Comparison of ENCODE assay signal across 11 cellular contexts in the genomic region with DNA sequence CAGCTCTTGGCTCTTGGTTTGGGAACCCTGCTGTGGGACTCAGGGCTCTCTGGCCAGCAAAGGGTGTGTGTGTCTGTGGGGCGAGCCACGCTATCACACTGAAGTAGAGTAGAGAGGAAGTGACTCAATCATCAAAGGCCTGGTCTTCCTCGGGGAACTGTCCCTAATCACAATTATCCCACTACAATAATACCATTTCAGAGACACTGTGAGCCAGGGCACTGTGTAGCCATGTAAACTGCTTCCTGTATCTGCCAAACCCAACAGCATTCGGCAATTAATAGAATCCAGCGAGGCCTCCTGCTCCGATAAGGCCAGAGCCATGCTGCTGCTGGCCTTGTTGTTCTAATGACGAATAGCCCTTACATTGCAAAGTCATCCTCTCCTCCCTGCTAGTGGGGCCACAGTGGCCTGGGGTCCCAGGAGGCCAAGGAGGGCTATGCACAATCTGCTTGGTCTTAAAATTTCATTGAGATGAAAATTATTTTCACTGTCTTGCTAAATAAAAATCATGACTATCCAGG. TPM values are rescaled to one million over a fixed set of nuclear protein-coding genes. Genes with fewer than 3 reads are reported as not detected.
DNase-seq lines count a peak whose midpoint lies in the region; TF ChIP-seq lines count a peak whose summit lies in the region.
"Had no signal": no experiment of that assay in that cellular context is flagged by ENCODE, and none has a peak within 500 bp of the region (broad histone marks: within the 10 kb centered on the region; RNA-seq: fewer than 3 reads in every experiment).

No MANE protein-coding gene starts in this region.

- no peak overlapping the region for H2BK120ac ChIP-seq in neuronal stem cell (ENCODE audit: low read depth, low read length)

- peaks cover 21% of the 10 kb centered on the region for H3K4me1 Mint-ChIP-seq in endodermal cell
- H3K4me1 Mint-ChIP-seq: activated CD4-positive, alpha-beta T cell treated with anti-CD3 and anti-CD28 coated beads, Interleukin-2, amount 10 ng/mL, durations not matched to agents 24 days and 14 days had no signal

- H2BK15ac ChIP-seq in neuronal stem cell (ENCODE audit: low read length) = no peak overlapping the region

- peak in 1 of 2 donors; percentile 24 for TF ChIP-seq EP300 in tibial nerve (IDR thresholded peaks at IDR 0.05)

- no peak overlapping the region for H2BK5ac ChIP-seq in neuronal stem cell (ENCODE audit: low read length)

- H3K9ac ChIP-seq in endodermal cell (ENCODE audit: extremely low read depth, low read length, poor library complexity, severe bottlenecking) (no peak overlapping the region), neuronal stem cell (ENCODE audit: low read depth, low read length, poor library complexity) (no peak overlapping the region)

- H3K4me3 ChIP-seq in GM12865 (ENCODE audit: low read depth, low read length) (no peak overlapping the region), endodermal cell (ENCODE audit: low read length) (no peak overlapping the region), neuronal stem cell (ENCODE audit: low read length in 2 of 2) (no peak overlapping the region), tibial nerve (no peak overlapping the region)

- H2AK5ac ChIP-seq in neuronal stem cell (ENCODE audit: low read depth, low read length) = no peak overlapping the region

- no peaks in the 10 kb centered on the region for H3K27me3 Mint-ChIP-seq in endodermal cell (ENCODE audit: insufficient read depth)
- H3K27me3 Mint-ChIP-seq: activated CD4-positive, alpha-beta T cell treated with anti-CD3 and anti-CD28 coated beads, Interleukin-2, amount 10 ng/mL, durations not matched to agents 24 days and 14 days had no signal

- H3K4me3 Mint-ChIP-seq in endodermal cell = no peak overlapping the region
- H3K4me3 Mint-ChIP-seq: activated CD4-positive, alpha-beta T cell treated with anti-CD3 and anti-CD28 coated beads, Interleukin-2, amount 10 ng/mL, durations not matched to agents 24 days and 14 days had no signal

- H3K36me3 ChIP-seq in endodermal cell (ENCODE audit: control insufficient read depth, insufficient read depth, low read length) (no peaks in the 10 kb centered on the region), neuronal stem cell (replicated peaks in 1 of 2; ENCODE audit: control insufficient read depth in 2 of 2, insufficient read depth in 2 of 2, low read length in 2 of 2) (no peaks in the 10 kb centered on the region), tibial nerve (no peaks in the 10 kb centered on the region)

- H3K23ac ChIP-seq in neuronal stem cell (ENCODE audit: low read depth, low read length, poor library complexity) = no peak overlapping the region

- H3K4me1 ChIP-seq in endodermal cell (ENCODE audit: control insufficient read depth, insufficient read depth, low read length) (peaks cover 6% of the 10 kb centered on the region), neuronal stem cell (ENCODE audit: control insufficient read depth in 2 of 2, insufficient read depth in 1 of 2, low read depth in 1 of 2, low read length in 2 of 2) (no peaks in the 10 kb centered on the region), tibial nerve (peaks cover 0 to 34% (median 2%) of the 10 kb centered on the region in 4 donors)

- no peak overlapping the region for H4K8ac ChIP-seq in neuronal stem cell (ENCODE audit: low read depth, low read length)

- no peak overlapping the region for H3K14ac ChIP-seq in neuronal stem cell (ENCODE audit: low read length)

- H3K18ac ChIP-seq in neuronal stem cell (ENCODE audit: low read length) = no peak overlapping the region

- H3K9me3 ChIP-seq in endodermal cell (ENCODE audit: control insufficient read depth, low read length) (no peaks in the 10 kb centered on the region), neuronal stem cell (replicated peaks in 1 of 2; ENCODE audit: control insufficient read depth in 2 of 2, insufficient read depth in 1 of 2, low read depth in 1 of 2, low read length in 2 of 2) (no peaks in the 10 kb centered on the region), tibial nerve (no peaks in the 10 kb centered on the region)

- H2BK12ac ChIP-seq in neuronal stem cell (ENCODE audit: low read length) = no peak overlapping the region

- no peak overlapping the region for H3K27ac ChIP-seq in endodermal cell (ENCODE audit: low read depth, low read length)
- no peak overlapping the region for H3K27ac ChIP-seq in neuronal stem cell (replicated peaks; ENCODE audit: low read length)
- no peak overlapping the region for H3K27ac ChIP-seq in tibial nerve

- 95% methylated on average over 5 of the region's 7 CpGs; no CpG with 5 or more reads in 1 of the 2 experiments for WGBS in endodermal cell (ENCODE audit: insufficient coverage in 1 of 2, insufficient read length in 1 of 2), 2 experiments
- no CpG with 5 or more reads among the region's 7 CpGs for WGBS in neuronal stem cell (ENCODE audit: extremely low coverage in 2 of 2, insufficient read length in 2 of 2, insufficient replicate concordance in 1 of 2), 2 donors
- 27 to 34% methylated on average over 7 of the region's 7 CpGs for WGBS in tibial nerve, 2 donors

- no peak for TF ChIP-seq POLR2A in tibial nerve (IDR thresholded peaks at IDR 0.05)

- peak overlapping the region; percentile 84 for H3K27ac Mint-ChIP-seq in endodermal cell
- H3K27ac Mint-ChIP-seq: activated CD4-positive, alpha-beta T cell treated with anti-CD3 and anti-CD28 coated beads, Interleukin-2, amount 10 ng/mL, durations not matched to agents 24 days and 14 days had no signal

- H3K79me1 ChIP-seq in neuronal stem cell (ENCODE audit: low read depth, low read length) = no peaks in the 10 kb centered on the region

- no peaks in the 10 kb centered on the region for H3K36me3 Mint-ChIP-seq in endodermal cell (ENCODE audit: low read depth)

- H3K9me3 Mint-ChIP-seq in endodermal cell = no peaks in the 10 kb centered on the region
- H3K9me3 Mint-ChIP-seq: activated CD4-positive, alpha-beta T cell treated with anti-CD3 and anti-CD28 coated beads, Interleukin-2, amount 10 ng/mL, durations not matched to agents 24 days and 14 days had no signal

- no peaks in the 10 kb centered on the region for H3K27me3 ChIP-seq in endodermal cell (ENCODE audit: control insufficient read depth, insufficient read depth, low read length, poor library complexity, severe bottlenecking)
- H3K27me3 ChIP-seq in neuronal stem cell (ENCODE audit: control insufficient read depth in 3 of 3, insufficient read depth in 3 of 3, low read depth in 1 of 3, low read length in 3 of 3) = peaks cover 0 to 15% (median 0%) of the 10 kb centered on the region in 3 experiments
- no peaks in the 10 kb centered on the region for H3K27me3 ChIP-seq in tibial nerve

- DNase-seq in GM12865 (ENCODE audit: low read depth) (peak; percentile 32), MV-4-11 (lab: John Stamatoyannopoulos, UW) (peak; percentile 70), endodermal cell (no peak), neuronal stem cell (ENCODE audit: low spot score) (no peak), NCI-H2081 (lab: John Stamatoyannopoulos, UW) (no peak), tibial nerve (ENCODE audit: low spot score in 2 of 2) (no peak), NCI-H2196 treated with DMSO at 0.1 percent for 48 hours (lab: John Stamatoyannopoulos, UW; ENCODE audit: unreplicated experiment) (no peak), NCI-H526 treated with DMSO at 0.1 percent for 48 hours (lab: John Stamatoyannopoulos, UW) (no peak)
- DNase-seq: activated CD4-positive, alpha-beta T cell treated with anti-CD3 and anti-CD28 coated beads, Interleukin-2, amount 10 ng/mL, durations not matched to agents 24 days and 14 days; cortex of kidney; NCI-H226 had no signal

- H3K4ac ChIP-seq in neuronal stem cell (ENCODE audit: low read length) = no peak overlapping the region

- H2AFZ ChIP-seq in neuronal stem cell (ENCODE audit: low read length) = peak overlapping the region; percentile 41

- H3K4me2 ChIP-seq in neuronal stem cell (ENCODE audit: insufficient read depth, low read length, poor library complexity, severe bottlenecking) = no peak overlapping the region

- no peak overlapping the region for H4K91ac ChIP-seq in neuronal stem cell (ENCODE audit: low read depth, low read length, poor library complexity)

- TF ChIP-seq CTCF in GM12865 (IDR thresholded peaks at IDR 0.05; ENCODE audit: insufficient read depth, low read depth, low read length, missing control alignments) = no peak
- no peak for TF ChIP-seq CTCF in endodermal cell (conservative IDR thresholded peaks at IDR 0.05)
- no peak for TF ChIP-seq CTCF in tibial nerve (IDR thresholded peaks at IDR 0.05)

RNA-seq across cellular contexts. Expression of a gene that starts 49.8 kb away (rescaled TPM):
- total RNA-seq in endodermal cell (1 to 10 TPM; 1.1 to 1.2 TPM), tibial nerve (10 to 100 TPM in 3 of 4 donors, 1 to 10 TPM in 1; 8.4 to 37.4 (median 19.3) TPM)
- polyA plus RNA-seq in endodermal cell (2013, experiment 1 of 2) = 5.7 TPM
- polyA plus RNA-seq in endodermal cell (2013, experiment 2 of 2) = 8.5 TPM
- 1.9 TPM for polyA plus RNA-seq in neuronal stem cell (2013, experiment 1 of 2)
- 1.8 TPM for polyA plus RNA-seq in neuronal stem cell (2013, experiment 2 of 2)
- total RNA-seq: activated CD4-positive, alpha-beta T cell treated with anti-CD3 and anti-CD28 coated beads, Interleukin-2, amount 10 ng/mL, durations not matched to agents 24 days and 14 days had no signal

Comparison
In these comparisons a context has a peak if more than half of its experiments do, and no peak if none do; other contexts are left out.
1. DNase-seq: peak in GM12865 (single experiment) and MV-4-11 (single experiment); none in endodermal cell (single experiment), neuronal stem cell (single experiment), NCI-H2081 (0 of 2), tibial nerve (0 of 2), NCI-H2196 treated with DMSO at 0.1 percent for 48 hours (single experiment) and NCI-H526 treated with DMSO at 0.1 percent for 48 hours (single experiment).
2. RNA of a gene that starts 49.8 kb away (total RNA-seq): 8.4 to 37.4 TPM in tibial nerve; 1.1 to 1.2 TPM in endodermal cell; every median in the first group is over 4 times any median in the second.